In genomic region chr4:136001791-136002190, GRCh38 we compare ENCODE assay signal across 1 cellular context.
TF ChIP-seq lines count a peak whose summit lies in the region.

No MANE protein-coding gene starts in this region.

TF ChIP-seq in GM23338, 12 proteins besides CTCF, POLR2A, EP300 and RAD21 (continued from another document):
- TF ChIP-seq EZH2 (IDR thresholded peaks at IDR 0.05; ENCODE audit: low read depth, unreplicated experiment), result no peak
- TF ChIP-seq JUNB (IDR thresholded peaks at IDR 0.05; ENCODE audit: unreplicated experiment), result no peak
- TF ChIP-seq POLR2AphosphoS5 (IDR thresholded peaks at IDR 0.05; ENCODE audit: low read depth), result no peak
